9 cellular contexts compared by ENCODE assay signal in genomic region chr2:174608866-174609214, GRCh38. TPM values are rescaled to one million over a fixed set of nuclear protein-coding genes. Genes with fewer than 3 reads are reported as not detected.
DNase-seq lines count a peak whose midpoint lies in the region; ATAC-seq and TF ChIP-seq lines count a peak whose summit lies in the region.
"Had no signal": no experiment of that assay in that cellular context is flagged by ENCODE, and none has a peak within 500 bp of the region (broad histone marks: within the 10 kb centered on the region; RNA-seq: fewer than 3 reads in every experiment).

No MANE protein-coding gene starts in this region.

- no peak overlapping the region for H4K8ac ChIP-seq in mesenchymal stem cell (ENCODE audit: low read length)

- H3K23ac ChIP-seq in mesenchymal stem cell (ENCODE audit: low read length in 2 of 2) = no peak overlapping the region

- peak overlapping the region in 1 of 2 experiments; percentile 54 for H2BK12ac ChIP-seq in mesenchymal stem cell (ENCODE audit: low read length in 2 of 2)

- peak; percentile 41; the same call in 1 of the 2 replicates for TF ChIP-seq POLR2A in Raji (IDR thresholded peaks at IDR 0.05; ENCODE audit: insufficient read depth, low read depth, low read length)

- H3K27me3 Mint-ChIP-seq in CD4-positive, CD25-positive, alpha-beta regulatory T cell = no peaks in the 10 kb centered on the region

- no peak overlapping the region for H2BK120ac ChIP-seq in mesenchymal stem cell (ENCODE audit: low read depth, low read length)

- peaks cover 17% of the 10 kb centered on the region for H3K36me3 Mint-ChIP-seq in CD4-positive, CD25-positive, alpha-beta regulatory T cell

- H3K14ac ChIP-seq in mesenchymal stem cell (ENCODE audit: low read length in 2 of 2) = peak overlapping the region in 1 of 2 experiments; percentile 12

- no peak for DNase-seq in CD4-positive, CD25-positive, alpha-beta regulatory T cell
- DNase-seq in mesenchymal stem cell (no peak), NCI-H748 treated with DMSO at 0.1 percent for 48 hours (lab: John Stamatoyannopoulos, UW) (no peak), NCI-H524 treated with DMSO at 0.1 percent for 48 hours (lab: John Stamatoyannopoulos, UW) (no peak), ecto neural progenitor cell (ENCODE audit: low spot score) (no peak)
- DNase-seq: left ventricle myocardium inferior had no signal

- H3K18ac ChIP-seq in mesenchymal stem cell (ENCODE audit: low read depth in 1 of 2, low read length in 2 of 2) = no peak overlapping the region

- no peak overlapping the region for H4K91ac ChIP-seq in mesenchymal stem cell (ENCODE audit: low read length)

- H2BK5ac ChIP-seq in mesenchymal stem cell (ENCODE audit: low read depth, low read length, poor library complexity, severe bottlenecking) = no peak overlapping the region

- no peak overlapping the region for H3K4ac ChIP-seq in mesenchymal stem cell (ENCODE audit: low read depth in 1 of 2, low read length in 2 of 2)

- H3K4me2 ChIP-seq in mesenchymal stem cell (ENCODE audit: low read length, poor library complexity, severe bottlenecking) = no peak overlapping the region

- H3K27ac ChIP-seq in CD4-positive, CD25-positive, alpha-beta regulatory T cell (ENCODE audit: insufficient read depth, low read length, poor library complexity, severe bottlenecking) = peak overlapping the region; percentile 83
- H3K27ac ChIP-seq in mesenchymal stem cell (ENCODE audit: low read length, poor library complexity, severe bottlenecking) = no peak overlapping the region
- H3K27ac ChIP-seq: left ventricle myocardium inferior had no signal

- no peak overlapping the region for H2AFZ ChIP-seq in mesenchymal stem cell (ENCODE audit: low read depth, low read length)

- H3K4me3 ChIP-seq in CD4-positive, CD25-positive, alpha-beta regulatory T cell (ENCODE audit: low read depth, low read length) = peak overlapping the region; percentile 55
- H3K4me3 ChIP-seq in mesenchymal stem cell (ENCODE audit: insufficient read depth in 1 of 2, low read depth in 1 of 2, low read length in 2 of 2) = no peak overlapping the region
- H3K4me3 ChIP-seq: left ventricle myocardium inferior had no signal

- peaks cover 73% of the 10 kb centered on the region for H3K4me1 ChIP-seq in CD4-positive, CD25-positive, alpha-beta regulatory T cell (ENCODE audit: control insufficient read depth, insufficient read depth, low read length, poor library complexity, severe bottlenecking)
- H3K4me1 ChIP-seq in mesenchymal stem cell (ENCODE audit: control insufficient read depth, insufficient read depth, low read depth, low read length) = peaks cover 4% of the 10 kb centered on the region

- no peak overlapping the region for H2AK5ac ChIP-seq in mesenchymal stem cell (ENCODE audit: low read length, severe bottlenecking)

- no peaks in the 10 kb centered on the region for H3K27me3 ChIP-seq in CD4-positive, CD25-positive, alpha-beta regulatory T cell (ENCODE audit: control insufficient read depth, insufficient read depth, low read length)
- no peaks in the 10 kb centered on the region for H3K27me3 ChIP-seq in mesenchymal stem cell (ENCODE audit: control insufficient read depth in 1 of 2, insufficient read depth in 1 of 2, low read length in 2 of 2)

- no peaks in the 10 kb centered on the region for H3K9me3 Mint-ChIP-seq in CD4-positive, CD25-positive, alpha-beta regulatory T cell

- H2BK15ac ChIP-seq in mesenchymal stem cell (ENCODE audit: low read depth, poor library complexity, severe bottlenecking) = no peak overlapping the region

- ATAC-seq in CD4-positive, CD25-positive, alpha-beta regulatory T cell (ENCODE audit: low read depth in 2 of 2) = peak in 1 of 2 donors; percentile 10
- ATAC-seq in GM19035 (IDR thresholded peaks at IDR 0.05; ENCODE audit: unreplicated experiment) (peak; percentile 30), HG02938 (IDR thresholded peaks at IDR 0.05; ENCODE audit: unreplicated experiment) (peak; percentile 29)

- H3K4me3 Mint-ChIP-seq in CD4-positive, CD25-positive, alpha-beta regulatory T cell = peak overlapping the region; percentile 63 to 92 (median 70)

- H3K36me3 ChIP-seq in CD4-positive, CD25-positive, alpha-beta regulatory T cell (ENCODE audit: control insufficient read depth, insufficient read depth, low read length) = peaks cover 18% of the 10 kb centered on the region
- H3K36me3 ChIP-seq in mesenchymal stem cell (ENCODE audit: control insufficient read depth in 1 of 2, insufficient read depth in 2 of 2, low read depth in 1 of 2, low read length in 2 of 2) = peaks cover 3% of the 10 kb centered on the region in 2 experiments
- H3K36me3 ChIP-seq: left ventricle myocardium inferior had no signal

- peaks cover 18% of the 10 kb centered on the region for H3K79me1 ChIP-seq in mesenchymal stem cell (replicated peaks; ENCODE audit: low read length, poor library complexity, severe bottlenecking)

- H3K9ac ChIP-seq in mesenchymal stem cell (ENCODE audit: low read length) = no peak overlapping the region

- H3K9me3 ChIP-seq in CD4-positive, CD25-positive, alpha-beta regulatory T cell (ENCODE audit: control insufficient read depth in 2 of 2, low read length in 2 of 2) = no peaks in the 10 kb centered on the region
- H3K9me3 ChIP-seq in mesenchymal stem cell (ENCODE audit: control insufficient read depth, low read length) = no peaks in the 10 kb centered on the region
- H3K9me3 ChIP-seq: left ventricle myocardium inferior had no signal

- H3K4me1 Mint-ChIP-seq in CD4-positive, CD25-positive, alpha-beta regulatory T cell = peaks cover 36 to 93% (median 78%) of the 10 kb centered on the region in 4 donors

- peak overlapping the region; percentile 93 to 95 (median 94) for H3K27ac Mint-ChIP-seq in CD4-positive, CD25-positive, alpha-beta regulatory T cell

RNA-seq across cellular contexts. Expression of gene WIPF1, which starts 11.2 kb away (rescaled TPM):
- 473 TPM for total RNA-seq in CD4-positive, CD25-positive, alpha-beta regulatory T cell
- 100 to 1,000 TPM in 2 of 4 donors, 10 to 100 TPM in 2; 95.5 to 114 (median 105) TPM for polyA plus RNA-seq in CD4-positive, CD25-positive, alpha-beta regulatory T cell
- polyA plus RNA-seq in mesenchymal stem cell (2013, experiment 1 of 2) = 52.6 TPM
- polyA plus RNA-seq in mesenchymal stem cell (2013, experiment 2 of 2) = 53.6 TPM
